9 cellular contexts compared by ENCODE assay signal in genomic region chr6:27138398-27138797, GRCh38.
DNase-seq lines count a peak whose midpoint lies in the region; ATAC-seq lines count a peak whose summit lies in the region.
"Had no signal": no experiment of that assay in that cellular context is flagged by ENCODE, and none has a peak within 500 bp of the region (broad histone marks: within the 10 kb centered on the region; RNA-seq: fewer than 3 reads in every experiment).

No MANE protein-coding gene starts in this region.

- H3K9ac ChIP-seq in BLaER1 treated with 17β-estradiol and CSF1 and Interleukin-3, amounts not matched to agents 10 nM and 100 nM = peak overlapping the region; percentile 15 to 95 (median 91); a peak in 19 of 22 replicates
- peak overlapping the region; percentile 97 for H3K9ac ChIP-seq in HUES48 (ENCODE audit: low read depth, low read length)

- peaks cover 13% of the 10 kb centered on the region in 2 donors for H3K36me3 Mint-ChIP-seq in activated naive CD4-positive, alpha-beta T cell treated with anti-CD3 and anti-CD28 coated beads, Interleukin-2, amount 50 U/mL, for 72 hours

- peaks cover 0 to 36% (median 15%) of the 10 kb centered on the region in 11 experiments; a peak in 10 of 22 replicates for H4K20me1 ChIP-seq in BLaER1 treated with 17β-estradiol and CSF1 and Interleukin-3, amounts not matched to agents 10 nM and 100 nM

- H3K4me3 ChIP-seq in BLaER1 treated with 17β-estradiol and CSF1 and Interleukin-3, amounts not matched to agents 10 nM and 100 nM = peak overlapping the region in 8 of 10 experiments; percentile 3 to 78 (median 70); a peak in 9 of 20 replicates
- H3K4me3 ChIP-seq in HUES48 (ENCODE audit: low read depth, low read length) = peak overlapping the region; percentile 82
- H3K4me3 ChIP-seq in muscle layer of duodenum (ENCODE audit: low read depth in 1 of 2, low read length in 2 of 2) = peak overlapping the region in 1 of 2 donors; percentile 75

- H3K9me3 ChIP-seq in BLaER1 treated with 17β-estradiol and CSF1 and Interleukin-3, amounts not matched to agents 10 nM and 100 nM (replicated peaks in 1 of 11) = peaks cover 8 to 24% (median 18%) of the 10 kb centered on the region in 11 experiments; a peak in 17 of 22 replicates
- no peaks in the 10 kb centered on the region for H3K9me3 ChIP-seq in HUES48 (ENCODE audit: control insufficient read depth, insufficient read depth, low read length)
- H3K9me3 ChIP-seq in muscle layer of duodenum (ENCODE audit: control insufficient read depth in 1 of 2, low read length in 2 of 2) = no peaks in the 10 kb centered on the region

- H3K27me3 ChIP-seq in BLaER1 treated with 17β-estradiol and CSF1 and Interleukin-3, amounts not matched to agents 10 nM and 100 nM = no peaks in the 10 kb centered on the region
- H3K27me3 ChIP-seq in HUES48 (ENCODE audit: control insufficient read depth, insufficient read depth, low read length) = no peaks in the 10 kb centered on the region
- no peaks in the 10 kb centered on the region for H3K27me3 ChIP-seq in muscle layer of duodenum (ENCODE audit: low read depth, low read length)

- H3K4me1 ChIP-seq in BLaER1 treated with 17β-estradiol and CSF1 and Interleukin-3, amounts not matched to agents 10 nM and 100 nM = peaks cover 42 to 79% (median 59%) of the 10 kb centered on the region in 10 experiments
- H3K4me1 ChIP-seq in HUES48 (ENCODE audit: control insufficient read depth, insufficient read depth, low read length) = peaks cover 38% of the 10 kb centered on the region
- H3K4me1 ChIP-seq in muscle layer of duodenum (ENCODE audit: control insufficient read depth in 1 of 2, insufficient read depth in 2 of 2, low read length in 2 of 2) = peaks cover 0 to 12% of the 10 kb centered on the region in 2 donors

- peak overlapping the region in 10 of 11 experiments; percentile 72 to 98 (median 96); a peak in 20 of 22 replicates for H3K27ac ChIP-seq in BLaER1 treated with 17β-estradiol and CSF1 and Interleukin-3, amounts not matched to agents 10 nM and 100 nM
- peak overlapping the region; percentile 98 for H3K27ac ChIP-seq in HUES48 (ENCODE audit: low read depth, low read length)
- peak overlapping the region; percentile 34 for H3K27ac ChIP-seq in muscle layer of duodenum (ENCODE audit: low read length)

- peaks cover 17 to 45% (median 33%) of the 10 kb centered on the region in 11 experiments; a peak in 21 of 22 replicates for H3K36me3 ChIP-seq in BLaER1 treated with 17β-estradiol and CSF1 and Interleukin-3, amounts not matched to agents 10 nM and 100 nM
- H3K36me3 ChIP-seq in HUES48 (ENCODE audit: control insufficient read depth, insufficient read depth, low read length) (peaks cover 28% of the 10 kb centered on the region), muscle layer of duodenum (ENCODE audit: control insufficient read depth in 1 of 2, insufficient read depth in 2 of 2, low read length in 2 of 2) (no peaks in the 10 kb centered on the region)

- H3K9me3 Mint-ChIP-seq in activated naive CD4-positive, alpha-beta T cell treated with anti-CD3 and anti-CD28 coated beads, Interleukin-2, amount 50 U/mL, for 72 hours = no peaks in the 10 kb centered on the region

- H3K4me2 ChIP-seq in BLaER1 treated with 17β-estradiol and CSF1 and Interleukin-3, amounts not matched to agents 10 nM and 100 nM = peak overlapping the region; percentile 82 to 100 (median 89); a peak in 21 of 22 replicates

- no peak for DNase-seq in activated naive CD4-positive, alpha-beta T cell treated with anti-CD3 and anti-CD28 coated beads, Interleukin-2, amount 50 U/mL, for 72 hours (ENCODE audit: low spot score in 2 of 2)
- DNase-seq in dermis blood vessel endothelial cell (no peak), OCI-M2 (lab: John Stamatoyannopoulos, UW; ENCODE audit: unreplicated experiment) (no peak)
- DNase-seq: NCI-H2171 had no signal

- no peak for ATAC-seq in activated naive CD4-positive, alpha-beta T cell treated with anti-CD3 and anti-CD28 coated beads, Interleukin-2, amount 50 U/mL, for 72 hours
- no peak for ATAC-seq in HG02938 (IDR thresholded peaks at IDR 0.05; ENCODE audit: unreplicated experiment)
- ATAC-seq in GM21576 (IDR thresholded peaks at IDR 0.05; ENCODE audit: unreplicated experiment) = no peak

- peak overlapping the region; percentile 48 to 97 for H3K27ac Mint-ChIP-seq in activated naive CD4-positive, alpha-beta T cell treated with anti-CD3 and anti-CD28 coated beads, Interleukin-2, amount 50 U/mL, for 72 hours

Comparison
In these comparisons a context has a peak if more than half of its experiments do, and no peak if none do; other contexts are left out.
1. H3K27ac ChIP-seq: peak in every context shown above with its lines; median percentile 98 in HUES48; 96 in BLaER1 treated with 17β-estradiol and CSF1 and Interleukin-3, amounts not matched to agents 10 nM and 100 nM; 34 in muscle layer of duodenum.